ENCODE assay signal across 9 cellular contexts in genomic region chr18:22349317-22349898, GRCh38.
DNase-seq lines count a peak whose midpoint lies in the region; ATAC-seq and TF ChIP-seq lines count a peak whose summit lies in the region.
"Had no signal": no experiment of that assay in that cellular context is flagged by ENCODE, and none has a peak within 500 bp of the region (broad histone marks: within the 10 kb centered on the region; RNA-seq: fewer than 3 reads in every experiment).

No MANE protein-coding gene starts in this region.

- H3K27ac ChIP-seq in SK-N-SH (ENCODE audit: low read depth in 2 of 2, low read length in 1 of 2) (no peak overlapping the region), duodenal mucosa (ENCODE audit: low read depth, low read length) (no peak overlapping the region), mesodermal cell (ENCODE audit: low read depth, low read length, severe bottlenecking) (peak overlapping the region; percentile 46), thoracic aorta (peak overlapping the region; percentile 94 to 98)

- H3K27me3 ChIP-seq in SK-N-SH (ENCODE audit: insufficient read depth), result peaks cover 81% of the 10 kb centered on the region
- peaks cover 8 to 11% of the 10 kb centered on the region in 2 donors for H3K27me3 ChIP-seq in duodenal mucosa (ENCODE audit: control insufficient read depth in 1 of 2, insufficient read depth in 2 of 2, low read length in 2 of 2)
- no peaks in the 10 kb centered on the region for H3K27me3 ChIP-seq in thoracic aorta (replicated peaks; ENCODE audit: insufficient read depth)

- H3K79me2 ChIP-seq in SK-N-SH (ENCODE audit: insufficient read depth), result no peaks in the 10 kb centered on the region

- TF ChIP-seq CTCF in SK-N-SH (IDR thresholded peaks at IDR 0.05) (no peak), thoracic aorta (IDR thresholded peaks at IDR 0.05) (no peak)

- CTCF ChIA-PET in SK-N-SH (lab: Yijun Ruan, JAX), result no interaction called here

- H3F3A ChIP-seq in SK-N-SH (replicated peaks; ENCODE audit: insufficient read depth), result no peaks in the 10 kb centered on the region

- DNase-seq in SK-N-SH (no peak), thoracic aorta (ENCODE audit: low spot score) (no peak), HK-2 (ENCODE audit: unreplicated experiment) (no peak), midbrain (lab: John Stamatoyannopoulos, UW) (no peak)
- DNase-seq: amniotic stem cell had no signal

- H3K9ac ChIP-seq in SK-N-SH (no peak overlapping the region), duodenal mucosa (ENCODE audit: low read depth in 1 of 2, low read length in 2 of 2) (peak overlapping the region; percentile 64 to 70)

- no peaks in the 10 kb centered on the region for H3K9me2 ChIP-seq in SK-N-SH

- TF ChIP-seq RAD21 in SK-N-SH (IDR thresholded peaks at IDR 0.05; ENCODE audit: low read length), result no peak

- H3K4me1 ChIP-seq in SK-N-SH (ENCODE audit: control insufficient read depth in 1 of 2, insufficient read depth in 2 of 2, low read depth in 1 of 2, low read length in 1 of 2) (no peaks in the 10 kb centered on the region), duodenal mucosa (ENCODE audit: control insufficient read depth in 1 of 2, insufficient read depth in 2 of 2, low read length in 2 of 2) (peaks cover 29 to 30% of the 10 kb centered on the region in 2 donors), mesodermal cell (ENCODE audit: control insufficient read depth, insufficient read depth, low read length, poor library complexity, severe bottlenecking) (peaks cover 16% of the 10 kb centered on the region), thoracic aorta (ENCODE audit: control insufficient read depth in 1 of 2, low read depth in 2 of 2) (peaks cover 21 to 48% of the 10 kb centered on the region in 2 donors)

- no peak overlapping the region for H3K4me3 ChIP-seq in SK-N-SH (ENCODE audit: low read depth in 2 of 2, low read length in 1 of 2)
- peak overlapping the region; percentile 71 to 75 for H3K4me3 ChIP-seq in duodenal mucosa (ENCODE audit: low read depth in 1 of 2, low read length in 2 of 2)
- peak overlapping the region; percentile 37 for H3K4me3 ChIP-seq in mesodermal cell (ENCODE audit: extremely low read depth, insufficient read depth, low read length, poor library complexity, severe bottlenecking)
- H3K4me3 ChIP-seq in thoracic aorta, result peak overlapping the region; percentile 78

- H3K4me2 ChIP-seq in SK-N-SH, result no peak overlapping the region

- H3K36me3 ChIP-seq in SK-N-SH (replicated peaks in 1 of 2; ENCODE audit: control insufficient read depth in 1 of 2, insufficient read depth in 2 of 2, low read length in 1 of 2) (no peaks in the 10 kb centered on the region), duodenal mucosa (ENCODE audit: control insufficient read depth in 1 of 2, insufficient read depth in 2 of 2, low read length in 2 of 2) (no peaks in the 10 kb centered on the region), mesodermal cell (ENCODE audit: control insufficient read depth, insufficient read depth, low read length) (no peaks in the 10 kb centered on the region), thoracic aorta (no peaks in the 10 kb centered on the region)

- no peaks in the 10 kb centered on the region for H4K20me1 ChIP-seq in SK-N-SH (ENCODE audit: insufficient read depth)

- ATAC-seq in SK-N-SH treated with all-trans-retinoic acid at 6 μM for 48 hours (no peak), thoracic aorta (ENCODE audit: insufficient number of reproducible peaks, low FRiP score, low read depth) (peak; percentile 22), HG03135 (IDR thresholded peaks at IDR 0.05; ENCODE audit: unreplicated experiment) (no peak)

- POLR2A ChIA-PET in SK-N-SH (lab: Yijun Ruan, JAX), result no interaction called here

- no peak overlapping the region for H2AFZ ChIP-seq in SK-N-SH (ENCODE audit: low read depth)

- no peak for TF ChIP-seq EP300 in SK-N-SH (IDR thresholded peaks at IDR 0.05; ENCODE audit: borderline replicate concordance in 1 of 2, low read depth in 1 of 2, low read length in 1 of 2)

- 14% methylated on average over 11 of the region's 11 CpGs for WGBS in SK-N-SH (ENCODE audit: low lambda C conversion rate)
- WGBS in mesodermal cell (ENCODE audit: insufficient coverage in 2 of 2), 2 experiments, result 32 to 52% methylated on average over 9 to 11 of the region's 11 CpGs

- H3K9me3 ChIP-seq in SK-N-SH, result no peaks in the 10 kb centered on the region
- H3K9me3 ChIP-seq in duodenal mucosa (ENCODE audit: control insufficient read depth in 1 of 2, low read length in 2 of 2), result no peaks in the 10 kb centered on the region
- no peaks in the 10 kb centered on the region for H3K9me3 ChIP-seq in mesodermal cell (ENCODE audit: control insufficient read depth, low read length)
- no peaks in the 10 kb centered on the region for H3K9me3 ChIP-seq in thoracic aorta

TF ChIP-seq in SK-N-SH, 30 proteins besides CTCF, POLR2A, EP300 and RAD21:
- TF ChIP-seq EZH2phosphoT487 (IDR thresholded peaks at IDR 0.05; ENCODE audit: borderline replicate concordance, low read depth) (0 out of 2 replicates have a peak, but pooled peaks have one; percentile 16), NRF1 (IDR thresholded peaks at IDR 0.05; ENCODE audit: low read depth, low read length) (no peak)

TF ChIP-seq in SK-N-SH treated with all-trans-retinoic acid at 6 μM for 48 hours, 23 proteins besides CTCF, POLR2A, EP300 and RAD21:
- no peak for TF ChIP-seq CSRNP3 (CRISPR knock-in tag; IDR thresholded peaks at IDR 0.05)
- TF ChIP-seq TSHZ2 (CRISPR knock-in tag; IDR thresholded peaks at IDR 0.05), result no peak
- TF ChIP-seq PPARA (CRISPR knock-in tag; IDR thresholded peaks at IDR 0.05; ENCODE audit: borderline replicate concordance), result no peak
- no peak for TF ChIP-seq ZNF565 (CRISPR knock-in tag; conservative IDR thresholded peaks at IDR 0.05; ENCODE audit: low read depth)
- TF ChIP-seq PATZ1 (CRISPR knock-in tag; IDR thresholded peaks at IDR 0.05; ENCODE audit: borderline replicate concordance), result no peak
- no peak for TF ChIP-seq CSDC2 (CRISPR knock-in tag; IDR thresholded peaks at IDR 0.05)
- no peak for TF ChIP-seq BACH2 (CRISPR knock-in tag; IDR thresholded peaks at IDR 0.05; ENCODE audit: borderline replicate concordance)
- no peak for TF ChIP-seq GLIS3 (CRISPR knock-in tag; IDR thresholded peaks at IDR 0.05)

Comparison
In these comparisons a context has a peak if more than half of its experiments do, and no peak if none do; other contexts are left out.
1. H3K27ac ChIP-seq: peak in mesodermal cell (single experiment) and thoracic aorta (2 of 2); none in SK-N-SH (0 of 2) and duodenal mucosa (single experiment).
2. H3K4me3 ChIP-seq: peak in duodenal mucosa (2 of 2), mesodermal cell (single experiment) and thoracic aorta (single experiment); none in SK-N-SH (0 of 2).